8 cellular contexts compared by ENCODE assay signal in the genomic region with DNA sequence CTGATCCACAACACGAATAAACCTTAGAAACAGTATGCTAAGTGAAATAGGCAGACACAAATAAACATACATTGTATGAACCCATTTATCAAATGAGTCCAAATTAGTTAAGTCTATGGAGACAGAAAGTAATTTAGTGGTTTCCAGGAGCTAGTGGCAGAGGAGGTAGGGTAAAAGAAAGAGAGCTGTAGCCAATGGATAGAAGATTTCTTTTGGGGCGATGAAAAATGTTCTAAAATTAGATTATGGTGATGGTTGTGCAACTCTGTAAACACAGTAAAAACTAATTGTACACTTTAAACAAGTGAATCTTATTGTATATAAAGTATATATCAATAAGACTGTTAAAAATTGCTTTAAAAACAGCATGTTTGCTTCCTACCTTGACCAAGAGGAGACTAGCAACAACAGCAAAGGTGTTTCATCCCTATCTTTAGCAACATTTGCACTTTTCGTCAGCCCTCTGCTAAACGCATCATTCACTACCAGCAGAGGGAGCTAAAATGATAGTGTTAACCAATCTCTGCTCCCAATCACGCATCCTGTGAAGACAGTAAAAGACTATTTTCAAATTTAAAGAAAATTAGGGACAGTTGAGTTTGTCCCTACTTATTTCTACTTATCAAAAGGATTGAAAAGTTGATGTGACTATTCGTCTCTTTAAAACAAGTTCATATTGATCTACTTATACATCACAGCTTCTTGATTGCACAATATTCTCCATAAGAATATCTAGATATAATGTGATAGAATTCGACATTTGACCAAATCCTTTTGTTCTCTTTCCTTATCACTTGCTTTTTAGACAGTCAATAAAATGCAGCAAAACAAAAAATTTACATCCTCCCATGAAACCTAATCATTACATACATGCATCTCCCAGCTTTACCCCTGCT. TPM values are rescaled to one million over a fixed set of nuclear protein-coding genes. Genes with fewer than 3 reads are reported as not detected.
A peak's percentile ranks its signal among the peaks of the same experiment; 100 is the strongest.
DNase-seq lines count a peak whose midpoint lies in the region; TF ChIP-seq lines count a peak whose summit lies in the region.

No MANE protein-coding gene starts in this region.

- no peak overlapping the region for H4K8ac ChIP-seq in mesenchymal stem cell (ENCODE audit: low read length)

- H3K4me1 ChIP-seq in Karpas-422 (ENCODE audit: low read length) (no peaks in the 10 kb centered on the region), mesenchymal stem cell (ENCODE audit: control insufficient read depth, insufficient read depth, low read depth, low read length) (no peaks in the 10 kb centered on the region)

- H2BK120ac ChIP-seq in mesenchymal stem cell (ENCODE audit: low read depth, low read length), result no peak overlapping the region

- no peaks in the 10 kb centered on the region for H3K9me2 ChIP-seq in Karpas-422 (replicated peaks; ENCODE audit: insufficient read depth, low read length)

- no peaks in the 10 kb centered on the region for H4K20me1 ChIP-seq in Karpas-422 (ENCODE audit: insufficient read depth, low read depth, low read length)

- peak; percentile 60 to 98 (median 85) for TF ChIP-seq CTCF in dorsolateral prefrontal cortex (IDR thresholded peaks at IDR 0.05 in 54 of 56, conservative IDR thresholded peaks at IDR 0.05 in 2 of 56; ENCODE audit: low read depth in 1 of 56, partially characterized antibody in 56 of 56)

- no peaks in the 10 kb centered on the region for H3K79me2 ChIP-seq in Karpas-422 (ENCODE audit: low read length)

- H2BK12ac ChIP-seq in mesenchymal stem cell (ENCODE audit: low read length in 2 of 2), result no peak overlapping the region

- H2AFZ ChIP-seq in Karpas-422 (ENCODE audit: low read length) (no peak overlapping the region), mesenchymal stem cell (ENCODE audit: low read depth, low read length) (no peak overlapping the region)

- no peak overlapping the region for H3K4ac ChIP-seq in mesenchymal stem cell (ENCODE audit: low read depth in 1 of 2, low read length in 2 of 2)

- no peak overlapping the region for H2BK5ac ChIP-seq in mesenchymal stem cell (ENCODE audit: low read depth, low read length, poor library complexity, severe bottlenecking)

- no peak overlapping the region for H2BK15ac ChIP-seq in mesenchymal stem cell (ENCODE audit: low read depth, poor library complexity, severe bottlenecking)

- DNase-seq in stimulated activated CD4-positive, alpha-beta T cell treated with anti-CD3 and anti-CD28 coated beads, Interleukin-4, amount 100 ng/mL, for 24 hours, result peak; percentile 26
- no peak for DNase-seq in stimulated activated CD4-positive, alpha-beta T cell treated with anti-CD3 and anti-CD28 coated beads, Interleukin-4, amount 100 ng/mL, for 4 hours
- DNase-seq in H4 (ENCODE audit: low spot score) (peak; percentile 57), Karpas-422 (peak; percentile 85), RKO (ENCODE audit: low spot score) (peak; percentile 64), dorsolateral prefrontal cortex (peak in 1 of 10 donors; percentile 17), mesenchymal stem cell (peak; percentile 69), GM19238 (ENCODE audit: insufficient read length, low spot score) (no peak)

- no peak overlapping the region for H3K9ac ChIP-seq in Karpas-422 (ENCODE audit: low read length)
- H3K9ac ChIP-seq in mesenchymal stem cell (ENCODE audit: low read length), result no peak overlapping the region

- no peak overlapping the region for H3K18ac ChIP-seq in mesenchymal stem cell (ENCODE audit: low read depth in 1 of 2, low read length in 2 of 2)

- H3K14ac ChIP-seq in mesenchymal stem cell (ENCODE audit: low read length in 2 of 2), result no peak overlapping the region

- 46% methylated on average over 2 of the region's 7 CpGs for WGBS in mesenchymal stem cell

- no peak overlapping the region for H3K4me3 ChIP-seq in Karpas-422 (ENCODE audit: low read length)
- H3K4me3 ChIP-seq in dorsolateral prefrontal cortex, result no peak overlapping the region
- no peak overlapping the region for H3K4me3 ChIP-seq in mesenchymal stem cell (ENCODE audit: insufficient read depth in 1 of 2, low read depth in 1 of 2, low read length in 2 of 2)

- H3K9me3 ChIP-seq in Karpas-422 (ENCODE audit: low read length) (no peaks in the 10 kb centered on the region), mesenchymal stem cell (ENCODE audit: control insufficient read depth, low read length) (peaks cover 5% of the 10 kb centered on the region)

- H3K79me1 ChIP-seq in mesenchymal stem cell (replicated peaks; ENCODE audit: low read length, poor library complexity, severe bottlenecking), result no peaks in the 10 kb centered on the region

- H3K36me3 ChIP-seq in Karpas-422 (ENCODE audit: insufficient read depth, low read length), result no peaks in the 10 kb centered on the region
- H3K36me3 ChIP-seq in mesenchymal stem cell (ENCODE audit: control insufficient read depth in 1 of 2, insufficient read depth in 2 of 2, low read depth in 1 of 2, low read length in 2 of 2), result no peaks in the 10 kb centered on the region

- no peak overlapping the region for H3K27ac ChIP-seq in Karpas-422 (ENCODE audit: low read length)
- no peak overlapping the region for H3K27ac ChIP-seq in dorsolateral prefrontal cortex
- no peak overlapping the region for H3K27ac ChIP-seq in mesenchymal stem cell (ENCODE audit: low read length, poor library complexity, severe bottlenecking)

- intact Hi-C loops in dorsolateral prefrontal cortex (cut with DNase I), result loop anchor here (1.0 to 10.0 kb wide), 6 partner anchors 136 to 339 kb away; a partner anchor contains a TSS

- H3K27me3 ChIP-seq in Karpas-422 (ENCODE audit: low read length) (no peaks in the 10 kb centered on the region), dorsolateral prefrontal cortex (peaks cover 0 to 3% (median 0%) of the 10 kb centered on the region in 45 donors), mesenchymal stem cell (ENCODE audit: control insufficient read depth in 1 of 2, insufficient read depth in 1 of 2, low read length in 2 of 2) (no peaks in the 10 kb centered on the region)

- H2AK5ac ChIP-seq in mesenchymal stem cell (ENCODE audit: low read length, severe bottlenecking), result no peak overlapping the region

- no peak overlapping the region for H4K91ac ChIP-seq in mesenchymal stem cell (ENCODE audit: low read length)

- H3K4me2 ChIP-seq in Karpas-422 (ENCODE audit: low read depth, low read length, poor library complexity, severe bottlenecking), result no peak overlapping the region
- no peak overlapping the region for H3K4me2 ChIP-seq in mesenchymal stem cell (ENCODE audit: low read length, poor library complexity, severe bottlenecking)

- H3K23ac ChIP-seq in mesenchymal stem cell (ENCODE audit: low read length in 2 of 2), result no peak overlapping the region

RNA-seq across cellular contexts. Expression of a gene that starts 24.0 kb away (rescaled TPM):
- 0.66 and 1.2 TPM in 2 replicates for total RNA-seq in H4 (2014; rRNA removed; shearing (Covaris generic))
- not detected in 2 replicates for total RNA-seq in Karpas-422 (2014; rRNA removed; shearing (Covaris generic); ENCODE audit: low replicate concordance)
- total RNA-seq in dorsolateral prefrontal cortex, result 10 to 100 TPM in 38 of 120 experiments, 1 to 10 TPM in 82; 1.1 to 33.8 (median 7.3) TPM
- polyA plus RNA-seq in mesenchymal stem cell (2013, experiment 1 of 2), result not detected
- polyA plus RNA-seq in mesenchymal stem cell (2013, experiment 2 of 2), result not detected

Comparison
In these comparisons a context has a peak if more than half of its experiments do, and no peak if none do; other contexts are left out.
1. DNase-seq: peak in stimulated activated CD4-positive, alpha-beta T cell treated with anti-CD3 and anti-CD28 coated beads, Interleukin-4, amount 100 ng/mL, for 24 hours (single experiment), H4 (single experiment), Karpas-422 (single experiment), RKO (single experiment) and mesenchymal stem cell (single experiment); none in stimulated activated CD4-positive, alpha-beta T cell treated with anti-CD3 and anti-CD28 coated beads, Interleukin-4, amount 100 ng/mL, for 4 hours (0 of 2) and GM19238 (single experiment).